8 cellular contexts compared by ENCODE assay signal in the genomic region with DNA sequence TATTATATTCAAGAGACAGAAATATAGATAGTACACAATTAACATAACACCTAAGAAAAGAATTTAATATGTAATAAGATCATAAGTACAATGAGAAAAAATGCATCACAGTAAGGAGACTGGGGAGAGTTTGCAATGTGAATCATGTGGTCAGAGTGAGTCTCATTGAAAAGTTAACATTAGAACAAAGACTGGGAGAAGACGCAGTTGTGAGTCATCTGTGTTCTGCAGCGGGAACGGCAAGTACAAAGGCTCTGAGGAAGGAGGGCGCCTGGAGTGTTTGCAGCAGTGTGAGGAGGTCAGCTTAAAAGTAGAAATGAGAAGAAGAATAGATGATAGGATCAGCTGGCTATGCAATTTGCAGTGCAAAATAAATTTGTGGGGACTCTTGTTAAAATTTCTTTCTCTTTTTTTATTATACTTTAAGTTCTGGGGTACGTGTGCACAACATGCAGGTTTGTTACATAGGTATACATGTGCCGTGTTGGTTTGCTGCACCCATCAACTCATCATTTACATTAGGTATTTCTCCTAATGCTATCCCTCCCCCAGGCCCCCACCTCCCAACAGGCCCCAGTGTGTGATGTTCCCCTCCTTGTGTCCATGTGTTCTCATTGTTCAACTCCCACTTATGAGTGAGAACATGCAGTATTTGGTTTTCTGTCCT. TPM values are rescaled to one million over a fixed set of nuclear protein-coding genes. Genes with fewer than 3 reads are reported as not detected.
A peak's percentile ranks its signal among the peaks of the same experiment; 100 is the strongest.
DNase-seq lines count a peak whose midpoint lies in the region; ATAC-seq and TF ChIP-seq lines count a peak whose summit lies in the region.
"Not testable (repeated sequence)": the region's sequence is repeated elsewhere in the genome, so short reads cannot be mapped to it uniquely, and the experiment has no call there.

No MANE protein-coding gene starts in this region.

- peak; percentile 40 to 92 (median 80) for TF ChIP-seq EP300 in sigmoid colon (IDR thresholded peaks at IDR 0.05)

- BruUV-seq in mammary epithelial cell (replicated peaks; lab: Mats Ljungman, UMichigan), result not testable (repeated sequence)

- not testable (repeated sequence) for H4K20me1 ChIP-seq in mammary epithelial cell (ENCODE audit: insufficient read depth, low read length)

- ATAC-seq in GM18858 (IDR thresholded peaks at IDR 0.05; ENCODE audit: unreplicated experiment) (peak; percentile 54), HG02885 (IDR thresholded peaks at IDR 0.05; ENCODE audit: poor library complexity, unreplicated experiment) (peak; percentile 63), aorta (ENCODE audit: low FRiP score) (peak; percentile 80)

- not testable (repeated sequence) for H3K79me2 ChIP-seq in mammary epithelial cell (ENCODE audit: insufficient read depth, low read length)

- WGBS in mammary epithelial cell (ENCODE audit: low coverage, missing lambda C conversion rate), result 41% methylated on average over 4 of the region's 6 CpGs
- WGBS in sigmoid colon, 2 donors, result 71 to 80% methylated on average over 6 of the region's 6 CpGs
- WGBS in aorta, 2 donors, result 52 to 53% methylated on average over 5 to 6 of the region's 6 CpGs

- not testable (repeated sequence) for H3K27ac ChIP-seq in mammary epithelial cell (ENCODE audit: insufficient read depth, low read depth, low read length); aorta (ENCODE audit: low read depth in 1 of 2, low read length in 2 of 2)
- H3K27ac ChIP-seq in sigmoid colon, result peak overlapping the region; percentile 74 to 87 (median 84)

- TF ChIP-seq POLR2A in sigmoid colon (IDR thresholded peaks at IDR 0.05), result not testable (repeated sequence)

- not testable (repeated sequence) for H3K4me1 ChIP-seq in mammary epithelial cell (ENCODE audit: insufficient read depth, low read length); aorta (ENCODE audit: control insufficient read depth in 1 of 2, insufficient read depth in 2 of 2, low read length in 2 of 2)
- H3K4me1 ChIP-seq in sigmoid colon, result peaks cover 0 to 47% (median 35%) of the 10 kb centered on the region in 4 donors

- dilution Hi-C loops in mammary epithelial cell (cut with HindIII; ENCODE audit: low sequenced_read_pairs), result not testable (repeated sequence)

- peak; percentile 38 to 55 for DNase-seq in NOMO-1 (lab: John Stamatoyannopoulos, UW; ENCODE audit: unreplicated experiment in 2 of 2)
- DNase-seq in activated CD4-positive, alpha-beta T cell treated with anti-CD3 and anti-CD28 coated beads, Interleukin-2, amount 50 U/mL, for 48 hours, result peak; percentile 44 to 57
- peak; percentile 88 for DNase-seq in mammary epithelial cell
- DNase-seq in iPS-NIHi7 (ENCODE audit: extremely low spot score), result peak; percentile 26
- DNase-seq in sigmoid colon, result peak; percentile 93
- DNase-seq in aorta, result peak; percentile 71 to 78

- intact Hi-C loops in mammary epithelial cell (cut with micrococcal nuclease), result not testable (repeated sequence)
- intact Hi-C loops in sigmoid colon (cut with DNase I) (loop anchor here (2.0 kb wide), 2 partner anchors 38 to 46 kb away; no protein-coding TSS in a partner anchor), aorta (cut with DNase I) (loop anchor here in 1 of 2 donors (10.0 kb wide), 1 partner anchor 46 kb away; no protein-coding TSS in a partner anchor)

- CTCF ChIA-PET in mammary epithelial cell (lab: Charles Lee; ENCODE audit: low non-redundant PET), result not testable (repeated sequence)

- H2AFZ ChIP-seq in mammary epithelial cell (ENCODE audit: low read depth, low read length), result not testable (repeated sequence)

- H3K4me2 ChIP-seq in mammary epithelial cell (ENCODE audit: insufficient read depth, low read depth, low read length), result not testable (repeated sequence)

- not testable (repeated sequence) for H3K4me3 ChIP-seq in mammary epithelial cell (replicated peaks in 1 of 3; ENCODE audit: insufficient read depth in 1 of 3, low read depth in 2 of 3, low read length in 3 of 3); sigmoid colon; aorta (ENCODE audit: low read length in 2 of 2)

- H3K9me3 ChIP-seq in mammary epithelial cell (replicated peaks; ENCODE audit: insufficient read depth, low read length); sigmoid colon; aorta (ENCODE audit: control insufficient read depth, low read length): not testable (repeated sequence)

- H3K36me3 ChIP-seq in mammary epithelial cell (ENCODE audit: insufficient read depth, low read length); sigmoid colon; aorta (ENCODE audit: control insufficient read depth in 1 of 2, insufficient read depth in 2 of 2, low read length in 1 of 2): not testable (repeated sequence)

- in situ Hi-C loops in mammary epithelial cell (cut with MboI; ENCODE audit: low sequenced_read_pairs in 2 of 2), result not testable (repeated sequence)

- H3K27me3 ChIP-seq in mammary epithelial cell (ENCODE audit: insufficient read depth, low read length); sigmoid colon; aorta (ENCODE audit: control insufficient read depth in 1 of 2, insufficient read depth in 2 of 2, low read length in 1 of 2): not testable (repeated sequence)

- H3K9ac ChIP-seq in mammary epithelial cell (ENCODE audit: insufficient read depth, low read length), result not testable (repeated sequence)

- not testable (repeated sequence) for TF ChIP-seq CTCF in mammary epithelial cell (conservative IDR thresholded peaks at IDR 0.05 in 1 of 2, IDR thresholded peaks at IDR 0.05 in 1 of 2; ENCODE audit: extremely low read depth in 1 of 2, insufficient read depth in 1 of 2, low read depth in 1 of 2, low read length in 2 of 2); sigmoid colon (IDR thresholded peaks at IDR 0.05)

RNA-seq across cellular contexts. Expression of gene RGS1, which starts 44.4 kb away (rescaled TPM):
- not detected for total RNA-seq in mammary epithelial cell
- not detected for polyA plus RNA-seq in mammary epithelial cell
- not detected for polyA minus RNA-seq in mammary epithelial cell
- 100 to 1,000 TPM in 2 of 4 donors, 10 to 100 TPM in 2; 52.9 to 153 (median 95.8) TPM for total RNA-seq in sigmoid colon
- polyA plus RNA-seq in sigmoid colon, result 10 to 100 TPM; 34.8 to 49.5 (median 35.8) TPM
- total RNA-seq in aorta, result 10 to 100 TPM; 26.8 to 43.4 TPM
- polyA plus RNA-seq in aorta, result 10 to 100 TPM in 1 of 2 donors, 1 to 10 TPM in 1; 4.1 to 23.3 TPM

Comparison
In these comparisons a context has a peak if more than half of its experiments do, and no peak if none do; other contexts are left out.
1. DNase-seq: peak in every context shown above with its lines; median percentile 93 in sigmoid colon; 88 in mammary epithelial cell; 74 in aorta; 50 in activated CD4-positive, alpha-beta T cell treated with anti-CD3 and anti-CD28 coated beads, Interleukin-2, amount 50 U/mL, for 48 hours; 46 in NOMO-1; 26 in iPS-NIHi7.
2. RNA of gene RGS1, which starts 44.4 kb away (total RNA-seq): 52.9 to 153 TPM in sigmoid colon and 26.8 to 43.4 TPM in aorta; not detected in mammary epithelial cell; every median in the first group is over 10 times any median in the second.
3. Peak in every context shown above with its lines, with median percentiles within 50 percentile points of each other: ATAC-seq.